1 cellular context compared by ENCODE assay signal in genomic region chr22:20519558-20519957, GRCh38.
TF ChIP-seq lines count a peak whose summit lies in the region.

No MANE protein-coding gene starts in this region.

TF ChIP-seq in K562, 482 proteins besides CTCF, POLR2A, EP300 and RAD21:
- TF ChIP-seq SNRNP70 (optimal IDR thresholded peaks at IDR 0.05; ENCODE audit: low read depth, low read length) (no peak), ELK1 (CRISPR knock-in tag; IDR thresholded peaks at IDR 0.05) (no peak), CHD2 (IDR thresholded peaks at IDR 0.05; ENCODE audit: low read depth, low read length) (no peak), TGIF2 (CRISPR knock-in tag; IDR thresholded peaks at IDR 0.05) (0 out of 2 replicates have a peak, but pooled peaks have one; percentile 51), E2F1 (CRISPR knock-in tag; IDR thresholded peaks at IDR 0.05) (0 out of 2 replicates have a peak, but pooled peaks have one; percentile 19), BCOR (IDR thresholded peaks at IDR 0.05) (no peak), ZNF143 (CRISPR knock-in tag; IDR thresholded peaks at IDR 0.05) (no peak), RBM34 (IDR thresholded peaks at IDR 0.05; ENCODE audit: borderline replicate concordance, insufficient read depth, low read length) (no peak), JUNB (CRISPR knock-in tag; conservative IDR thresholded peaks at IDR 0.05) (no peak), SIN3A (IDR thresholded peaks at IDR 0.05; ENCODE audit: borderline replicate concordance in 2 of 2, control insufficient read depth in 1 of 2, low read depth in 2 of 2, low read length in 2 of 2) (no peak)
